ENCODE assay signal across 28 cellular contexts in the genomic region with DNA sequence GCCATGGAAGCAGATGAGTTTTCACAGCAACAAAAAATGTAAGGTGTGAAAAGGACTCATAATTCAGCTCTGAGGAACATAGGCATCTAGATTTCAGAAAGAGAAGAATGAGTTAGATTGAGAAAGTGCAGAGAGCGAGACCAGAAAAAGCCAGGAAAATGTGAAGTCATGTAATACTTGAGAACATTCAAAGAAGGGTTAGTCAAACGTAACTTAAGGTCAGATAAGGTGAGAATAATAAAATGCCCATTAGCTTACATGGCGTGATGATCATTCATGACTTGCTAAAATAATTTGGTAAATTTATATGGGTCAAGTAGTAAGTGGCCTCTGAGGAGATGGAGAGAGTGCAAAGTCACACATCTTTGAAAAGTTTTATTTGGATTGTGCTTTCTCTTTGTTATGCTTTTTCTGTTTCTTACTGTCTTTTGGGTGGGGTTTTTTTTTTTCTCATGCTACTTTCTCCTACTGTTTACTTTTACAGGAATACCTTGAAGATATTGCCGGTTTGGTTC.
"Had no signal": no experiment of that assay in that cellular context is flagged by ENCODE, and none has a peak within 500 bp of the region (broad histone marks: within the 10 kb centered on the region; RNA-seq: fewer than 3 reads in every experiment).

No MANE protein-coding gene starts in this region.

- H3K27ac ChIP-seq: brain microvascular endothelial cell, coronary artery, epithelial cell of prostate had no signal

- ATAC-seq: activated CD4-positive, alpha-beta T cell treated with anti-CD3 and anti-CD28 coated beads for 36 hours; activated CD8-positive, alpha-beta memory T cell treated with anti-CD3 and anti-CD28 coated beads, Interleukin-2, amount 10 ng/mL, durations not matched to agents 7 days and 5 days; activated CD8-positive, alpha-beta T cell treated with anti-CD3 and anti-CD28 coated beads, Interleukin-2, amount 10 ng/mL, durations not matched to agents 7 days and 5 days; activated naive CD4-positive, alpha-beta T cell treated with anti-CD3 and anti-CD28 coated beads, Interleukin-2, amount 50 U/mL, for 72 hours; effector memory CD8-positive, alpha-beta T cell; esophagus mucosa had no signal

- DNase-seq: activated CD4-positive, alpha-beta memory T cell treated with anti-CD3 and anti-CD28 coated beads for 36 hours; activated CD4-positive, alpha-beta T cell treated with anti-CD3 and anti-CD28 coated beads for 36 hours; activated CD4-positive, alpha-beta T cell treated with anti-CD3 and anti-CD28 coated beads, Interleukin-2, amount 10 ng/mL, durations not matched to agents 24 days and 14 days; activated CD4-positive, CD25-positive, alpha-beta regulatory T cell; activated CD4-positive, CD25-positive, alpha-beta regulatory T cell treated with anti-CD3 and anti-CD28 coated beads, Interleukin-2, amount 50 U/mL, for 72 hours; activated CD8-positive, alpha-beta memory T cell treated with anti-CD3 and anti-CD28 coated beads, Interleukin-2, amount 10 ng/mL, durations not matched to agents 7 days and 5 days; activated CD8-positive, alpha-beta memory T cell treated with anti-CD3 and anti-CD28 coated beads, Interleukin-2, amount 50 U/mL, for 4 hours; activated CD8-positive, alpha-beta T cell treated with anti-CD3 and anti-CD28 coated beads, Interleukin-2, amount 10 ng/mL, durations not matched to agents 7 days and 5 days; activated effector memory CD4-positive, alpha-beta T cell treated with anti-CD3 and anti-CD28 coated beads, Interleukin-2, amount 50 U/mL, for 16 hours; activated naive CD4-positive, alpha-beta T cell; activated naive CD4-positive, alpha-beta T cell treated with anti-CD3 and anti-CD28 coated beads, Interleukin-2, amount 10 ng/mL, durations not matched to agents 7 days and 5 days; activated naive CD8-positive, alpha-beta T cell treated with anti-CD3 and anti-CD28 coated beads, Interleukin-2, amount 10 ng/mL, durations not matched to agents 7 days and 5 days; activated T-cell treated with anti-CD3 and anti-CD28 coated beads, Interleukin-2, amount 50 U/mL, for 1 hour; activated T-cell treated with anti-CD3 and anti-CD28 coated beads, Interleukin-2, amount 50 U/mL, for 48 hours; brain microvascular endothelial cell; dermis blood vessel endothelial cell; effector CD4-positive, alpha-beta T cell; effector memory CD8-positive, alpha-beta T cell; foreskin fibroblast; head of caudate nucleus; T-helper 2 cell had no signal

- H3K36me3 ChIP-seq: brain microvascular endothelial cell had no signal

- H3K4me3 ChIP-seq: coronary artery had no signal

- H3K27me3 ChIP-seq: brain microvascular endothelial cell had no signal

- FAIRE-seq: astrocyte, bronchial epithelial cell, frontal cortex had no signal
